In genomic region chr14:81519200-81519998, GRCh38 we compare ENCODE assay signal across 8 cellular contexts. TPM values are rescaled to one million over a fixed set of nuclear protein-coding genes. Genes with fewer than 3 reads are reported as not detected.
A peak's percentile ranks its signal among the peaks of the same experiment; 100 is the strongest.
DNase-seq lines count a peak whose midpoint lies in the region; ATAC-seq and TF ChIP-seq lines count a peak whose summit lies in the region.

No MANE protein-coding gene starts in this region.

- DNase-seq in activated T-cell treated with anti-CD3 and anti-CD28 coated beads, Interleukin-2, amount 50 U/mL, for 4 hours, result no peak
- no peak for DNase-seq in activated T-cell treated with anti-CD3 and anti-CD28 coated beads for 4 hours
- DNase-seq in activated naive CD8-positive, alpha-beta T cell treated with anti-CD3 and anti-CD28 coated beads, Interleukin-2, amount 10 ng/mL, durations not matched to agents 7 days and 5 days, result no peak
- DNase-seq in lung (ENCODE audit: low spot score), result no peak
- no peak for DNase-seq in NCI-H526 treated with DMSO at 0.1 percent for 48 hours (lab: John Stamatoyannopoulos, UW)
- DNase-seq in activated CD8-positive, alpha-beta memory T cell treated with anti-CD3 and anti-CD28 coated beads, Interleukin-2, amount 50 U/mL, for 48 hours, result no peak
- no peak for DNase-seq in NCI-H1092 (lab: John Stamatoyannopoulos, UW)

- H3K4me3 ChIP-seq in lung, result no peak overlapping the region

- ATAC-seq in activated T-cell treated with anti-CD3 and anti-CD28 coated beads, Interleukin-2, amount 50 U/mL, for 4 hours, result peak; percentile 18 to 49
- ATAC-seq in HG03378 (IDR thresholded peaks at IDR 0.05; ENCODE audit: unreplicated experiment) (peak; percentile 90), lung (ENCODE audit: insufficient read depth, low FRiP score) (peak; percentile 83)
- peak; percentile 95 for ATAC-seq in activated naive CD8-positive, alpha-beta T cell treated with anti-CD3 and anti-CD28 coated beads, Interleukin-2, amount 10 ng/mL, durations not matched to agents 7 days and 5 days (ENCODE audit: low read depth)

- POLR2A ChIA-PET in activated naive CD8-positive, alpha-beta T cell treated with anti-CD3 and anti-CD28 coated beads, Interleukin-2, amount 10 ng/mL, durations not matched to agents 7 days and 5 days (lab: Charles Lee), result interaction anchor here (1.1 kb wide), 1 partner anchor 14 kb away, joined by 3 read pairs; the partner anchor contains the start of gene SEL1L

- peaks cover 5 to 25% of the 10 kb centered on the region in 2 donors for H3K4me1 ChIP-seq in lung (ENCODE audit: control insufficient read depth in 2 of 2, insufficient read depth in 2 of 2, low read length in 2 of 2)

- peak overlapping the region; percentile 87 for H3K27ac Mint-ChIP-seq in activated naive CD8-positive, alpha-beta T cell treated with anti-CD3 and anti-CD28 coated beads, Interleukin-2, amount 10 ng/mL, durations not matched to agents 7 days and 5 days

- TF ChIP-seq CTCF in lung (IDR thresholded peaks at IDR 0.05; ENCODE audit: control extremely low read depth, extremely low read depth), result no peak

- H3K36me3 ChIP-seq in lung (ENCODE audit: control insufficient read depth in 2 of 2, insufficient read depth in 2 of 2, low read length in 2 of 2), result peaks cover 13 to 29% of the 10 kb centered on the region in 2 donors

- H3K4me3 Mint-ChIP-seq in activated T-cell treated with anti-CD3 and anti-CD28 coated beads, Interleukin-2, amount 50 U/mL, for 4 hours, result peak overlapping the region; percentile 5
- H3K4me3 Mint-ChIP-seq in activated naive CD8-positive, alpha-beta T cell treated with anti-CD3 and anti-CD28 coated beads, Interleukin-2, amount 10 ng/mL, durations not matched to agents 7 days and 5 days, result peak overlapping the region; percentile 44

- no peaks in the 10 kb centered on the region for H3K27me3 Mint-ChIP-seq in activated T-cell treated with anti-CD3 and anti-CD28 coated beads, Interleukin-2, amount 50 U/mL, for 4 hours (ENCODE audit: low read depth)
- no peaks in the 10 kb centered on the region for H3K27me3 Mint-ChIP-seq in activated naive CD8-positive, alpha-beta T cell treated with anti-CD3 and anti-CD28 coated beads, Interleukin-2, amount 10 ng/mL, durations not matched to agents 7 days and 5 days

- H3K9me3 ChIP-seq in lung (ENCODE audit: control insufficient read depth in 2 of 2, insufficient read depth in 1 of 2, low read length in 1 of 2), result no peaks in the 10 kb centered on the region

- no peaks in the 10 kb centered on the region for H3K27me3 ChIP-seq in lung (ENCODE audit: control insufficient read depth, insufficient read depth)

- WGBS in lung, 2 donors, result 26 to 43% methylated on average over 3 of the region's 3 CpGs

- H3K4me1 Mint-ChIP-seq in activated T-cell treated with anti-CD3 and anti-CD28 coated beads, Interleukin-2, amount 50 U/mL, for 4 hours (ENCODE audit: low read depth), result peaks cover 36% of the 10 kb centered on the region
- H3K4me1 Mint-ChIP-seq in activated naive CD8-positive, alpha-beta T cell treated with anti-CD3 and anti-CD28 coated beads, Interleukin-2, amount 10 ng/mL, durations not matched to agents 7 days and 5 days, result peaks cover 29% of the 10 kb centered on the region

- peaks cover 54% of the 10 kb centered on the region for H3K36me3 Mint-ChIP-seq in activated T-cell treated with anti-CD3 and anti-CD28 coated beads, Interleukin-2, amount 50 U/mL, for 4 hours (ENCODE audit: insufficient read depth)
- H3K36me3 Mint-ChIP-seq in activated naive CD8-positive, alpha-beta T cell treated with anti-CD3 and anti-CD28 coated beads, Interleukin-2, amount 10 ng/mL, durations not matched to agents 7 days and 5 days, result peaks cover 38% of the 10 kb centered on the region

- H3K27ac ChIP-seq in lung (ENCODE audit: low read depth in 1 of 2, low read length in 1 of 2), result peak overlapping the region; percentile 60 to 80

- no peaks in the 10 kb centered on the region for H3K9me3 Mint-ChIP-seq in activated T-cell treated with anti-CD3 and anti-CD28 coated beads, Interleukin-2, amount 50 U/mL, for 4 hours
- H3K9me3 Mint-ChIP-seq in activated naive CD8-positive, alpha-beta T cell treated with anti-CD3 and anti-CD28 coated beads, Interleukin-2, amount 10 ng/mL, durations not matched to agents 7 days and 5 days, result no peaks in the 10 kb centered on the region

RNA-seq across cellular contexts. Expression of gene SEL1L, which starts 14.3 kb away (rescaled TPM):
- total RNA-seq in activated T-cell treated with anti-CD3 and anti-CD28 coated beads, Interleukin-2, amount 50 U/mL, for 4 hours, result 10 to 100 TPM; 55.7 to 72.6 (median 63.1) TPM
- total RNA-seq in activated naive CD8-positive, alpha-beta T cell treated with anti-CD3 and anti-CD28 coated beads, Interleukin-2, amount 10 ng/mL, durations not matched to agents 7 days and 5 days, result 10 to 100 TPM; 53.5 to 56.5 TPM
- 100 to 1,000 TPM in 1 of 2 donors, 10 to 100 TPM in 1; 67.4 to 101 TPM for total RNA-seq in lung
- 10 to 100 TPM; 13.2 to 30.9 TPM for polyA plus RNA-seq in lung

Comparison
In these comparisons a context has a peak if more than half of its experiments do, and no peak if none do; other contexts are left out.
1. ATAC-seq: peak in every context shown above with its lines; median percentile 95 in activated naive CD8-positive, alpha-beta T cell treated with anti-CD3 and anti-CD28 coated beads, Interleukin-2, amount 10 ng/mL, durations not matched to agents 7 days and 5 days; 90 in HG03378; 83 in lung; 34 in activated T-cell treated with anti-CD3 and anti-CD28 coated beads, Interleukin-2, amount 50 U/mL, for 4 hours.